Comparison of ENCODE assay signal across 12 cellular contexts in the genomic region with DNA sequence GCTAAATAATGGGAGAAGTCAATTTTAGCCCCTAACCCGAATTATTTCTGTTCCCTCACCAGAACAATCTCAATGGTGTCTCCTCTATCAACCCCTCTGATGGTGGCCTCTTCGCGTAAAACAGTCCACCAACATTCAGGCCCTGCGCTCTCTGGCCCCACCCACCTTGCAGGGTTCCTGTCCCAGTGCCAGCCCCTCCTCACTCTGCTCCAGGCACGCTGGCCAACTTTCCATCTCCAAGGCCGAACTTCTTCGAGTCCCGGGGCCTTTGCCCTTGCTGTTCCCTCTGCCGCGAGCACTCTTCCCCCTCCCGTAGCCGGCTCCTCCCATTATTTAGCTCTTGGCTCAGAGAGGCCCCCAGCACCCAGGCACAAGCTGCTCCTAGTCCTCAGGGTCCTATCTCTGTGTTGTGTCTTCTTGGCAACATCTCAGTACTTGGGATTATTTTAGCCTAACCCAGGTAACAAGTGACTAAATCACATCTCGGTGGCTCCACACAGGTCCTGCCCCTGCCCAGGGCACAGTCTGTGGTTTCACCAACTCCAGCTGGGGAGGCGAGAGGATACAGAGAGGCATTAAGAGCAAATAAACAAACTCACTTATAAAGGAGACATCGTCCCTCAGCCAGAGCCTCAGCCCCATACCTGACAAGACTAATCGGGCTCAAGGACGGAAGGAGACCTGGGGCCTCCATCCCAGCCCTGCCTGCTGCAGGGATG. TPM values are rescaled to one million over a fixed set of nuclear protein-coding genes. Genes with fewer than 3 reads are reported as not detected.
DNase-seq lines count a peak whose midpoint lies in the region; ATAC-seq and TF ChIP-seq lines count a peak whose summit lies in the region.
"Had no signal": no experiment of that assay in that cellular context is flagged by ENCODE, and none has a peak within 500 bp of the region (broad histone marks: within the 10 kb centered on the region; RNA-seq: fewer than 3 reads in every experiment).

No MANE protein-coding gene starts in this region.

- CTCF ChIA-PET in PC-9 (lab: Charles Lee) = interaction anchor here (0.6 to 1.3 kb wide), 5 partner anchors 10 to 137 kb away, joined by 3 to 5 read pairs (median 4); no protein-coding TSS in a partner anchor

- WGBS in ovary, 3 donors = 20 to 34% (median 30%) methylated on average over 17 of the region's 17 CpGs

- BruUV-seq in PC-9 (replicated peaks; lab: Mats Ljungman, UMichigan) = no TSS peak

- H3K9me3 ChIP-seq in BLaER1 (no peaks in the 10 kb centered on the region), PC-9 (ENCODE audit: insufficient read depth, low read depth) (no peaks in the 10 kb centered on the region), ovary (no peaks in the 10 kb centered on the region)
- H3K9me3 ChIP-seq: lower lobe of right lung had no signal

- no peaks in the 10 kb centered on the region for H4K20me1 ChIP-seq in BLaER1
- H4K20me1 ChIP-seq in PC-9 (ENCODE audit: insufficient read depth) = no peaks in the 10 kb centered on the region

- no peaks in the 10 kb centered on the region for H3K27me3 ChIP-seq in BLaER1
- no peaks in the 10 kb centered on the region for H3K27me3 ChIP-seq in PC-9 (ENCODE audit: insufficient read depth, low read depth)
- no peaks in the 10 kb centered on the region for H3K27me3 ChIP-seq in ovary
- peaks cover 17% of the 10 kb centered on the region for H3K27me3 ChIP-seq in foreskin keratinocyte

- no peak overlapping the region for H3K9ac ChIP-seq in BLaER1

- no peak for TF ChIP-seq POLR2A in ovary (IDR thresholded peaks at IDR 0.05)

- H2AFZ ChIP-seq in PC-9 = no peak overlapping the region

- no peaks in the 10 kb centered on the region for H3K79me2 ChIP-seq in PC-9 (ENCODE audit: low read depth)

- H3K27ac ChIP-seq in BLaER1 (peak overlapping the region; percentile 38), PC-9 (no peak overlapping the region), ovary (peak overlapping the region; percentile 7 to 64), foreskin keratinocyte (no peak overlapping the region)
- H3K27ac ChIP-seq: lower lobe of right lung, RWPE1 had no signal

- DNase-seq in PC-9 (peak in 1 of 2 experiments; percentile 67), cardiac septum (ENCODE audit: low spot score) (peak; percentile 84), ovary (peak; percentile 91 to 94 (median 92)), globus pallidus (ENCODE audit: low spot score) (no peak), foreskin keratinocyte (no peak)
- DNase-seq: NCI-H187 treated with DMSO at 0.1 percent for 48 hours, NCI-H524 treated with DMSO at 0.1 percent for 48 hours had no signal

- H3F3A ChIP-seq in PC-9 (ENCODE audit: insufficient read depth, low read depth) = peaks cover 8% of the 10 kb centered on the region; the same call in 1 of the 2 replicates

- TF ChIP-seq EP300 in ovary (IDR thresholded peaks at IDR 0.05) = no peak

- intact Hi-C loops in PC-9 (cut with micrococcal nuclease; ENCODE audit: unreplicated experiment) (loop anchor here (1.0 to 10.0 kb wide), 6 partner anchors 100 to 558 kb away; no protein-coding TSS in a partner anchor), cardiac septum (cut with DNase I) (loop anchor here (2.0 to 5.0 kb wide), 3 partner anchors 190 to 555 kb away; no protein-coding TSS in a partner anchor), ovary (cut with DNase I) (loop anchor here (2.0 to 5.0 kb wide), 4 partner anchors 360 to 565 kb away; no protein-coding TSS in a partner anchor)

- H3K36me3 ChIP-seq in BLaER1 (no peaks in the 10 kb centered on the region), PC-9 (ENCODE audit: low read depth) (no peaks in the 10 kb centered on the region), ovary (no peaks in the 10 kb centered on the region)
- H3K36me3 ChIP-seq: lower lobe of right lung had no signal

- H3K4me3 ChIP-seq in BLaER1 (no peak overlapping the region), PC-9 (no peak overlapping the region), ovary (no peak overlapping the region)
- H3K4me3 ChIP-seq: lower lobe of right lung had no signal

- TF ChIP-seq CTCF in PC-9 (conservative IDR thresholded peaks at IDR 0.05) = no peak
- TF ChIP-seq CTCF in ovary (IDR thresholded peaks at IDR 0.05) = no peak
- no peak for TF ChIP-seq CTCF in foreskin keratinocyte (conservative IDR thresholded peaks at IDR 0.05)

- H3K4me1 ChIP-seq in BLaER1 (peaks cover 85% of the 10 kb centered on the region), PC-9 (replicated peaks; ENCODE audit: insufficient read depth) (peaks cover 18% of the 10 kb centered on the region), ovary (ENCODE audit: insufficient read depth) (peaks cover 3% of the 10 kb centered on the region), foreskin keratinocyte (no peaks in the 10 kb centered on the region)

- ATAC-seq in GM18520 (IDR thresholded peaks at IDR 0.05; ENCODE audit: unreplicated experiment) (no peak), foreskin keratinocyte (no peak), GM18498 (IDR thresholded peaks at IDR 0.05; ENCODE audit: unreplicated experiment) (no peak)

- no peaks in the 10 kb centered on the region for H3K9me2 ChIP-seq in PC-9 (ENCODE audit: insufficient read depth)

- POLR2A ChIA-PET in PC-9 (lab: Charles Lee; ENCODE audit: unreplicated experiment) = no interaction called here

- H3K4me2 ChIP-seq in BLaER1 (peak overlapping the region; percentile 76), PC-9 (peak overlapping the region; percentile 52)

RNA-seq across cellular contexts. Expression of gene IQSEC1, which starts 19.6 kb away (rescaled TPM):
- total RNA-seq in PC-9 (2021) (30.1 and 30.7 TPM in 2 replicates), cardiac septum (59.7 TPM), ovary (10 to 100 TPM; 22.2 to 55.4 (median 46.0) TPM), foreskin keratinocyte (7.9 and 9.3 TPM in 2 replicates)
- polyA plus RNA-seq in ovary (10 to 100 TPM; 20.9 to 27.3 TPM), foreskin keratinocyte (2.9 TPM in 2 replicates)

Comparison
In these comparisons a context has a peak if more than half of its experiments do, and no peak if none do; other contexts are left out.
1. H3K27ac ChIP-seq: peak in BLaER1 (single experiment) and ovary (2 of 2); none in PC-9 (single experiment) and foreskin keratinocyte (single experiment).
2. DNase-seq: peak in cardiac septum (single experiment) and ovary (5 of 5); none in globus pallidus (single experiment) and foreskin keratinocyte (0 of 2).